Comparison of ENCODE assay signal across 1 cellular context in genomic region chr7:44200699-44201461, GRCh38.
TF ChIP-seq lines count a peak whose summit lies in the region.

Gene YKT6, plus strand, starts transcription at chr7:44200978. Its CDS starts 158 bp downstream, at chr7:44201136.

TF ChIP-seq in GM12878, 131 proteins besides CTCF, POLR2A, EP300 and RAD21 (continued from another document and continues in another):
- no peak for TF ChIP-seq CUX1 (IDR thresholded peaks at IDR 0.05; ENCODE audit: insufficient replicate concordance, low read depth, low read length)
- TF ChIP-seq SUZ12 (IDR thresholded peaks at IDR 0.05; ENCODE audit: unreplicated experiment), result no peak
- peak; percentile 88 for TF ChIP-seq POLR2AphosphoS5 (IDR thresholded peaks at IDR 0.05; ENCODE audit: low read length)
- TF ChIP-seq, protein P1, sequence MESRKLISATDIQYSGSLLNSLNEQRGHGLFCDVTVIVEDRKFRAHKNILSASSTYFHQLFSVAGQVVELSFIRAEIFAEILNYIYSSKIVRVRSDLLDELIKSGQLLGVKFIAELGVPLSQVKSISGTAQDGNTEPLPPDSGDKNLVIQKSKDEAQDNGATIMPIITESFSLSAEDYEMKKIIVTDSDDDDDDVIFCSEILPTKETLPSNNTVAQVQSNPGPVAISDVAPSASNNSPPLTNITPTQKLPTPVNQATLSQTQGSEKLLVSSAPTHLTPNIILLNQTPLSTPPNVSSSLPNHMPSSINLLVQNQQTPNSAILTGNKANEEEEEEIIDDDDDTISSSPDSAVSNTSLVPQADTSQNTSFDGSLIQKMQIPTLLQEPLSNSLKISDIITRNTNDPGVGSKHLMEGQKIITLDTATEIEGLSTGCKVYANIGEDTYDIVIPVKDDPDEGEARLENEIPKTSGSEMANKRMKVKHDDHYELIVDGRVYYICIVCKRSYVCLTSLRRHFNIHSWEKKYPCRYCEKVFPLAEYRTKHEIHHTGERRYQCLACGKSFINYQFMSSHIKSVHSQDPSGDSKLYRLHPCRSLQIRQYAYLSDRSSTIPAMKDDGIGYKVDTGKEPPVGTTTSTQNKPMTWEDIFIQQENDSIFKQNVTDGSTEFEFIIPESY (IDR thresholded peaks at IDR 0.05), result no peak
- peak; percentile 72 for TF ChIP-seq MEF2B (IDR thresholded peaks at IDR 0.05; ENCODE audit: partially characterized antibody, poor library complexity, severe bottlenecking)
- no peak for TF ChIP-seq ZNF622 (IDR thresholded peaks at IDR 0.05)
- TF ChIP-seq, protein P2, sequence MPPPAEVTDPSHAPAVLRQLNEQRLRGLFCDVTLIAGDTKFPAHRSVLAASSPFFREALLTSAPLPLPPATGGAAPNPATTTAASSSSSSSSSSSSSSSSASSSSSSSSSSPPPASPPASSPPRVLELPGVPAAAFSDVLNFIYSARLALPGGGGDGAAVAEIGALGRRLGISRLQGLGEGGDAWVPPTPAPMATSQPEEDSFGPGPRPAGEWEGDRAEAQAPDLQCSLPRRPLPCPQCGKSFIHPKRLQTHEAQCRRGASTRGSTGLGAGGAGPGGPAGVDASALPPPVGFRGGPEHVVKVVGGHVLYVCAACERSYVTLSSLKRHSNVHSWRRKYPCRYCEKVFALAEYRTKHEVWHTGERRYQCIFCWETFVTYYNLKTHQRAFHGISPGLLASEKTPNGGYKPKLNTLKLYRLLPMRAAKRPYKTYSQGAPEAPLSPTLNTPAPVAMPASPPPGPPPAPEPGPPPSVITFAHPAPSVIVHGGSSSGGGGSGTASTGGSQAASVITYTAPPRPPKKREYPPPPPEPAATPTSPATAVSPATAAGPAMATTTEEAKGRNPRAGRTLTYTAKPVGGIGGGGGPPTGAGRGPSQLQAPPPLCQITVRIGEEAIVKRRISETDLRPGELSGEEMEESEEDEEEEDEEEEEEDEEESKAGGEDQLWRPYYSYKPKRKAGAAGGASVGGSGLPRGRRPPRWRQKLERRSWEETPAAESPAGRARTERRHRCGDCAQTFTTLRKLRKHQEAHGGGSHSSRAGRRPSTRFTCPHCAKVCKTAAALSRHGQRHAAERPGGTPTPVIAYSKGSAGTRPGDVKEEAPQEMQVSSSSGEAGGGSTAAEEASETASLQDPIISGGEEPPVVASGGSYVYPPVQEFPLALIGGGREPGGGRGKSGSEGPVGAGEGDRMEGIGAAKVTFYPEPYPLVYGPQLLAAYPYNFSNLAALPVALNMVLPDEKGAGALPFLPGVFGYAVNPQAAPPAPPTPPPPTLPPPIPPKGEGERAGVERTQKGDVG (CRISPR knock-in tag; IDR thresholded peaks at IDR 0.05), result no peak
- TF ChIP-seq, protein P3, sequence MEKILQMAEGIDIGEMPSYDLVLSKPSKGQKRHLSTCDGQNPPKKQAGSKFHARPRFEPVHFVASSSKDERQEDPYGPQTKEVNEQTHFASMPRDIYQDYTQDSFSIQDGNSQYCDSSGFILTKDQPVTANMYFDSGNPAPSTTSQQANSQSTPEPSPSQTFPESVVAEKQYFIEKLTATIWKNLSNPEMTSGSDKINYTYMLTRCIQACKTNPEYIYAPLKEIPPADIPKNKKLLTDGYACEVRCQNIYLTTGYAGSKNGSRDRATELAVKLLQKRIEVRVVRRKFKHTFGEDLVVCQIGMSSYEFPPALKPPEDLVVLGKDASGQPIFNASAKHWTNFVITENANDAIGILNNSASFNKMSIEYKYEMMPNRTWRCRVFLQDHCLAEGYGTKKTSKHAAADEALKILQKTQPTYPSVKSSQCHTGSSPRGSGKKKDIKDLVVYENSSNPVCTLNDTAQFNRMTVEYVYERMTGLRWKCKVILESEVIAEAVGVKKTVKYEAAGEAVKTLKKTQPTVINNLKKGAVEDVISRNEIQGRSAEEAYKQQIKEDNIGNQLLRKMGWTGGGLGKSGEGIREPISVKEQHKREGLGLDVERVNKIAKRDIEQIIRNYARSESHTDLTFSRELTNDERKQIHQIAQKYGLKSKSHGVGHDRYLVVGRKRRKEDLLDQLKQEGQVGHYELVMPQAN (conservative IDR thresholded peaks at IDR 0.05), result peak; percentile 76
- TF ChIP-seq JUND (IDR thresholded peaks at IDR 0.05; ENCODE audit: low read depth, low read length), result no peak
- no peak for TF ChIP-seq MYB (IDR thresholded peaks at IDR 0.05; ENCODE audit: borderline replicate concordance, low read depth, low read length)
- TF ChIP-seq, protein P4, sequence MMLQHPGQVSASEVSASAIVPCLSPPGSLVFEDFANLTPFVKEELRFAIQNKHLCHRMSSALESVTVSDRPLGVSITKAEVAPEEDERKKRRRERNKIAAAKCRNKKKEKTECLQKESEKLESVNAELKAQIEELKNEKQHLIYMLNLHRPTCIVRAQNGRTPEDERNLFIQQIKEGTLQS (IDR thresholded peaks at IDR 0.05; ENCODE audit: borderline replicate concordance, extremely low read depth, low read depth, low read length), result no peak
- no peak for TF ChIP-seq EZH2 (IDR thresholded peaks at IDR 0.05; ENCODE audit: borderline replicate concordance, control insufficient read depth, low read depth, low read length)
- no peak for TF ChIP-seq BCL3 (IDR thresholded peaks at IDR 0.05; ENCODE audit: borderline replicate concordance, insufficient read depth, low read depth, low read length, poor library complexity, severe bottlenecking)
- peak; percentile 26 for TF ChIP-seq HDAC6 (IDR thresholded peaks at IDR 0.05; ENCODE audit: unreplicated experiment)
- TF ChIP-seq CHD2 (IDR thresholded peaks at IDR 0.05; ENCODE audit: borderline replicate concordance, low read depth, low read length), result no peak
- TF ChIP-seq, protein P5, sequence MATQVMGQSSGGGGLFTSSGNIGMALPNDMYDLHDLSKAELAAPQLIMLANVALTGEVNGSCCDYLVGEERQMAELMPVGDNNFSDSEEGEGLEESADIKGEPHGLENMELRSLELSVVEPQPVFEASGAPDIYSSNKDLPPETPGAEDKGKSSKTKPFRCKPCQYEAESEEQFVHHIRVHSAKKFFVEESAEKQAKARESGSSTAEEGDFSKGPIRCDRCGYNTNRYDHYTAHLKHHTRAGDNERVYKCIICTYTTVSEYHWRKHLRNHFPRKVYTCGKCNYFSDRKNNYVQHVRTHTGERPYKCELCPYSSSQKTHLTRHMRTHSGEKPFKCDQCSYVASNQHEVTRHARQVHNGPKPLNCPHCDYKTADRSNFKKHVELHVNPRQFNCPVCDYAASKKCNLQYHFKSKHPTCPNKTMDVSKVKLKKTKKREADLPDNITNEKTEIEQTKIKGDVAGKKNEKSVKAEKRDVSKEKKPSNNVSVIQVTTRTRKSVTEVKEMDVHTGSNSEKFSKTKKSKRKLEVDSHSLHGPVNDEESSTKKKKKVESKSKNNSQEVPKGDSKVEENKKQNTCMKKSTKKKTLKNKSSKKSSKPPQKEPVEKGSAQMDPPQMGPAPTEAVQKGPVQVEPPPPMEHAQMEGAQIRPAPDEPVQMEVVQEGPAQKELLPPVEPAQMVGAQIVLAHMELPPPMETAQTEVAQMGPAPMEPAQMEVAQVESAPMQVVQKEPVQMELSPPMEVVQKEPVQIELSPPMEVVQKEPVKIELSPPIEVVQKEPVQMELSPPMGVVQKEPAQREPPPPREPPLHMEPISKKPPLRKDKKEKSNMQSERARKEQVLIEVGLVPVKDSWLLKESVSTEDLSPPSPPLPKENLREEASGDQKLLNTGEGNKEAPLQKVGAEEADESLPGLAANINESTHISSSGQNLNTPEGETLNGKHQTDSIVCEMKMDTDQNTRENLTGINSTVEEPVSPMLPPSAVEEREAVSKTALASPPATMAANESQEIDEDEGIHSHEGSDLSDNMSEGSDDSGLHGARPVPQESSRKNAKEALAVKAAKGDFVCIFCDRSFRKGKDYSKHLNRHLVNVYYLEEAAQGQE (IDR thresholded peaks at IDR 0.05; ENCODE audit: low read depth, low read length), result peak; percentile 44; the same call in 1 of the 2 replicates
- TF ChIP-seq, protein P6, sequence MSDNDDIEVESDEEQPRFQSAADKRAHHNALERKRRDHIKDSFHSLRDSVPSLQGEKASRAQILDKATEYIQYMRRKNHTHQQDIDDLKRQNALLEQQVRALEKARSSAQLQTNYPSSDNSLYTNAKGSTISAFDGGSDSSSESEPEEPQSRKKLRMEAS (IDR thresholded peaks at IDR 0.05; ENCODE audit: low read depth, low read length), result peak; percentile 74; the same call in 1 of the 2 replicates
- peak; percentile 60; the same call in 1 of the 2 replicates for TF ChIP-seq NBN (IDR thresholded peaks at IDR 0.05)
- TF ChIP-seq E4F1 (IDR thresholded peaks at IDR 0.05; ENCODE audit: borderline replicate concordance, partially characterized antibody), result peak; percentile 70
- no peak; the same call in 1 of the 2 replicates for TF ChIP-seq ZNF217 (IDR thresholded peaks at IDR 0.05)
- no peak for TF ChIP-seq RCOR1 (conservative IDR thresholded peaks at IDR 0.05; ENCODE audit: low read depth, low read length)
- TF ChIP-seq CHD1 (IDR thresholded peaks at IDR 0.05; ENCODE audit: low read depth, low read length), result no peak
- TF ChIP-seq BMI1 (IDR thresholded peaks at IDR 0.05; ENCODE audit: borderline replicate concordance), result no peak
- TF ChIP-seq ATF7 (IDR thresholded peaks at IDR 0.05; ENCODE audit: low read depth), result no peak
- TF ChIP-seq NR2C1 (IDR thresholded peaks at IDR 0.05), result peak; percentile 98
- TF ChIP-seq TCF12 (IDR thresholded peaks at IDR 0.05; ENCODE audit: low read depth, low read length), result no peak; the same call in 1 of the 2 replicates
- TF ChIP-seq ZNF274 (IDR thresholded peaks at IDR 0.05; ENCODE audit: insufficient read depth, insufficient read length), result no peak
- TF ChIP-seq NR2C2 (IDR thresholded peaks at IDR 0.05; ENCODE audit: borderline replicate concordance, control insufficient read depth, insufficient read length, low read depth), result no peak
- peak; percentile 52; the same call in 1 of the 2 replicates for TF ChIP-seq SMARCA5 (IDR thresholded peaks at IDR 0.05)
- peak; percentile 59 for TF ChIP-seq MLLT1 (IDR thresholded peaks at IDR 0.05)
